ENCODE assay signal across 19 cellular contexts in the genomic region with DNA sequence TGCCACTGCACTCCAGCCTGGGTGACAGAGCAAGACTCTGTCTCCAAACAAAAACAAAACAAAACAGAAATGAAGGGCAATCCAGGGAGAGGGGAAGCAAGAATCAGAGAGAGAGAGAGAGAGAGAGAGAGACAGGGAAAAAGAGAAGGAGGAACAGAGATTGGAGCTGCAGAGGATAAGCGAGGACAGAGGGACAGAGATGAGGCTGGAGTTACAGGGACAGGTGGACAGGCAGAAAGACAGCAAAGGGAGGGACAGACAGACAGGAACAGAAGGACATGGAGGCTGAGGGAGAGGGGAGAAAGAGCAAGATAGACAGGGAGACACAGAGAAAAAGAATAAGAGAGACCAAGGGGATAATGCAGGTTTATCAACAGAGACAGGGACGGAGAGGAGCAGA. TPM values are rescaled to one million over a fixed set of nuclear protein-coding genes. Genes with fewer than 3 reads are reported as not detected.
A peak's percentile ranks its signal among the peaks of the same experiment; 100 is the strongest.
DNase-seq lines count a peak whose midpoint lies in the region; ATAC-seq, FAIRE-seq and TF ChIP-seq lines count a peak whose summit lies in the region.
"Had no signal": no experiment of that assay in that cellular context is flagged by ENCODE, and none has a peak within 500 bp of the region (broad histone marks: within the 10 kb centered on the region; RNA-seq: fewer than 3 reads in every experiment).

No MANE protein-coding gene starts in this region.

- no peak overlapping the region for H2BK5ac ChIP-seq in neuronal stem cell (ENCODE audit: low read length)

- 42% methylated on average over 2 of the region's 2 CpGs for WGBS in SK-N-SH (ENCODE audit: low lambda C conversion rate)
- no CpG with 5 or more reads among the region's 2 CpGs for WGBS in neuronal stem cell (ENCODE audit: extremely low coverage in 2 of 2, insufficient read length in 2 of 2, insufficient replicate concordance in 1 of 2), 2 donors

- DNase-seq in SK-N-SH (no peak), glutamatergic neuron (no peak), neuronal stem cell (ENCODE audit: low spot score) (no peak), GM12891 (ENCODE audit: insufficient read length, low spot score) (no peak), germinal center (ENCODE audit: low spot score) (no peak)
- DNase-seq in activated CD4-positive, alpha-beta T cell treated with anti-CD3 and anti-CD28 coated beads for 36 hours, result no peak
- DNase-seq: ACHN; CD8-positive, alpha-beta memory T cell; DND-41; GDM1; Karpas-422; NCI-H1417; NCI-H2029 treated with DMSO at 0.1 percent for 48 hours; NCI-H510A treated with DMSO at 0.1 percent for 48 hours; PC-9 had no signal

- intact Hi-C loops in activated CD4-positive, alpha-beta T cell treated with anti-CD3 and anti-CD28 coated beads for 36 hours (cut with DNase I, micrococcal nuclease), result no loop called here

- H3K27me3 ChIP-seq in SK-N-SH (ENCODE audit: insufficient read depth), result peaks cover 50% of the 10 kb centered on the region; the same call in 1 of the 2 replicates
- peaks cover 0 to 38% (median 0%) of the 10 kb centered on the region in 3 experiments for H3K27me3 ChIP-seq in neuronal stem cell (ENCODE audit: control insufficient read depth in 3 of 3, insufficient read depth in 3 of 3, low read depth in 1 of 3, low read length in 3 of 3)

- TF ChIP-seq POLR2A in GM12891 (IDR thresholded peaks at IDR 0.05; ENCODE audit: low read depth, low read length), result no peak

- FAIRE-seq in GM12891 (lab: Jason Lieb, UNC), result no peak

- no peaks in the 10 kb centered on the region for H4K20me1 ChIP-seq in SK-N-SH (ENCODE audit: insufficient read depth)

- H3K27ac ChIP-seq in HEK293 (ENCODE audit: extremely low read depth, low read depth, low read length) (no peak overlapping the region), SK-N-SH (ENCODE audit: low read depth in 2 of 2, low read length in 1 of 2) (no peak overlapping the region), neuronal stem cell (replicated peaks; ENCODE audit: low read length) (peak overlapping the region; percentile 49)
- H3K27ac ChIP-seq: PC-9, SK-N-MC had no signal

- no peak overlapping the region for H4K8ac ChIP-seq in neuronal stem cell (ENCODE audit: low read depth, low read length)

- CTCF ChIA-PET in HEK293 (lab: Yijun Ruan, JAX), result interaction anchor here (0.9 to 2.6 kb wide), 4 partner anchors 20 to 76 kb away, joined by 3 to 16 read pairs (median 4); no protein-coding TSS in a partner anchor
- CTCF ChIA-PET in SK-N-SH (lab: Yijun Ruan, JAX), result interaction anchor here (1.5 kb wide), 1 partner anchor 43 kb away, joined by 6 read pairs; no protein-coding TSS in a partner anchor
- CTCF ChIA-PET in activated CD4-positive, alpha-beta T cell treated with anti-CD3 and anti-CD28 coated beads for 36 hours (lab: Charles Lee), result no interaction called here

- H3K4me1 ChIP-seq in HEK293 (ENCODE audit: control insufficient read depth, insufficient read depth, low read length) (no peaks in the 10 kb centered on the region), SK-N-SH (ENCODE audit: control insufficient read depth in 1 of 2, insufficient read depth in 2 of 2, low read depth in 1 of 2, low read length in 1 of 2) (no peaks in the 10 kb centered on the region), neuronal stem cell (ENCODE audit: control insufficient read depth in 2 of 2, insufficient read depth in 1 of 2, low read depth in 1 of 2, low read length in 2 of 2) (peaks cover 5 to 23% of the 10 kb centered on the region in 2 donors)

- H3K79me2 ChIP-seq in SK-N-SH (ENCODE audit: insufficient read depth), result no peaks in the 10 kb centered on the region

- peak overlapping the region; percentile 61 for H3K18ac ChIP-seq in neuronal stem cell (ENCODE audit: low read length)

- no peak for TF ChIP-seq RAD21 in SK-N-SH (IDR thresholded peaks at IDR 0.05; ENCODE audit: low read length)

- no peaks in the 10 kb centered on the region for H3K9me3 ChIP-seq in HEK293 (ENCODE audit: control insufficient read depth, insufficient read depth, low read depth, low read length)
- H3K9me3 ChIP-seq in SK-N-SH, result no peaks in the 10 kb centered on the region
- no peaks in the 10 kb centered on the region for H3K9me3 ChIP-seq in neuronal stem cell (replicated peaks in 1 of 2; ENCODE audit: control insufficient read depth in 2 of 2, insufficient read depth in 1 of 2, low read depth in 1 of 2, low read length in 2 of 2)

- H3K4me3 Mint-ChIP-seq in glutamatergic neuron (ENCODE audit: unreplicated experiment), result peak overlapping the region; percentile 26
- no peak overlapping the region for H3K4me3 Mint-ChIP-seq in activated CD4-positive, alpha-beta T cell treated with anti-CD3 and anti-CD28 coated beads for 36 hours
- H3K4me3 Mint-ChIP-seq: CD8-positive, alpha-beta memory T cell had no signal

- peak overlapping the region; percentile 2 for H2BK12ac ChIP-seq in neuronal stem cell (ENCODE audit: low read length)

- H2AFZ ChIP-seq in SK-N-SH (ENCODE audit: low read depth) (no peak overlapping the region), neuronal stem cell (ENCODE audit: low read length) (peak overlapping the region; percentile 36)
- H2AFZ ChIP-seq: PC-9 had no signal

- no peak overlapping the region for H3K14ac ChIP-seq in neuronal stem cell (ENCODE audit: low read length)

- H2BK15ac ChIP-seq in neuronal stem cell (ENCODE audit: low read length), result no peak overlapping the region

- no peak overlapping the region for H2BK120ac ChIP-seq in neuronal stem cell (ENCODE audit: low read depth, low read length)

- H3K9me3 Mint-ChIP-seq in glutamatergic neuron (ENCODE audit: unreplicated experiment), result peaks cover 4% of the 10 kb centered on the region
- H3K9me3 Mint-ChIP-seq in activated CD4-positive, alpha-beta T cell treated with anti-CD3 and anti-CD28 coated beads for 36 hours (ENCODE audit: low read depth), result no peaks in the 10 kb centered on the region
- H3K9me3 Mint-ChIP-seq: CD8-positive, alpha-beta memory T cell had no signal

- no peaks in the 10 kb centered on the region for H3K79me1 ChIP-seq in neuronal stem cell (ENCODE audit: low read depth, low read length)

- no peaks in the 10 kb centered on the region for H3K36me3 Mint-ChIP-seq in glutamatergic neuron (ENCODE audit: unreplicated experiment)
- H3K36me3 Mint-ChIP-seq in activated CD4-positive, alpha-beta T cell treated with anti-CD3 and anti-CD28 coated beads for 36 hours (ENCODE audit: low read depth), result no peaks in the 10 kb centered on the region

- no peak overlapping the region for H3K9ac ChIP-seq in SK-N-SH
- no peak overlapping the region for H3K9ac ChIP-seq in neuronal stem cell (ENCODE audit: low read depth, low read length, poor library complexity)

- no peak for TF ChIP-seq CTCF in HEK293 (tag by site-specific recombination; IDR thresholded peaks at IDR 0.05)
- TF ChIP-seq CTCF in SK-N-SH (IDR thresholded peaks at IDR 0.05), result no peak
- TF ChIP-seq CTCF in glutamatergic neuron (IDR thresholded peaks at IDR 0.05; ENCODE audit: partially characterized antibody, unreplicated experiment), result no peak

- H3K4me1 Mint-ChIP-seq in glutamatergic neuron (ENCODE audit: low read depth, unreplicated experiment), result peaks cover 8% of the 10 kb centered on the region
- H3K4me1 Mint-ChIP-seq in activated CD4-positive, alpha-beta T cell treated with anti-CD3 and anti-CD28 coated beads for 36 hours, result no peaks in the 10 kb centered on the region

- H3K4me3 ChIP-seq in HEK293 (ENCODE audit: low read depth, low read length), result no peak overlapping the region
- no peak overlapping the region for H3K4me3 ChIP-seq in SK-N-SH (ENCODE audit: low read depth in 2 of 2, low read length in 1 of 2)
- no peak overlapping the region for H3K4me3 ChIP-seq in neuronal stem cell (ENCODE audit: low read length in 2 of 2)
- H3K4me3 ChIP-seq: PC-9, SK-N-MC had no signal

- no peak overlapping the region for H3K23ac ChIP-seq in neuronal stem cell (ENCODE audit: low read depth, low read length, poor library complexity)

- H3K4me2 ChIP-seq in SK-N-SH, result 0 out of 2 replicates have a peak overlapping the region, but pooled peaks have one; percentile 13
- no peak overlapping the region for H3K4me2 ChIP-seq in neuronal stem cell (ENCODE audit: insufficient read depth, low read length, poor library complexity, severe bottlenecking)
- H3K4me2 ChIP-seq: PC-9 had no signal

- H3K27me3 Mint-ChIP-seq in glutamatergic neuron (ENCODE audit: unreplicated experiment), result peaks cover 10% of the 10 kb centered on the region
- peaks cover 38% of the 10 kb centered on the region for H3K27me3 Mint-ChIP-seq in activated CD4-positive, alpha-beta T cell treated with anti-CD3 and anti-CD28 coated beads for 36 hours

- H3K36me3 ChIP-seq in HEK293 (ENCODE audit: control insufficient read depth in 2 of 2, insufficient read depth in 1 of 2, low read length in 2 of 2) (no peaks in the 10 kb centered on the region), SK-N-SH (replicated peaks in 1 of 2; ENCODE audit: control insufficient read depth in 1 of 2, insufficient read depth in 2 of 2, low read length in 1 of 2) (no peaks in the 10 kb centered on the region), neuronal stem cell (replicated peaks in 1 of 2; ENCODE audit: control insufficient read depth in 2 of 2, insufficient read depth in 2 of 2, low read length in 2 of 2) (no peaks in the 10 kb centered on the region)

- H2AK5ac ChIP-seq in neuronal stem cell (ENCODE audit: low read depth, low read length), result no peak overlapping the region

- H4K91ac ChIP-seq in neuronal stem cell (ENCODE audit: low read depth, low read length, poor library complexity), result no peak overlapping the region

- no peaks in the 10 kb centered on the region for H3F3A ChIP-seq in SK-N-SH (replicated peaks; ENCODE audit: insufficient read depth)

- POLR2A ChIA-PET in HEK293 (lab: Yijun Ruan, JAX) (no interaction called here), SK-N-SH (lab: Yijun Ruan, JAX) (no interaction called here)
- POLR2A ChIA-PET in activated CD4-positive, alpha-beta T cell treated with anti-CD3 and anti-CD28 coated beads for 36 hours (lab: Charles Lee), result interaction anchor here (1.1 kb wide), 1 partner anchor 42 kb away, joined by 4 read pairs; no protein-coding TSS in a partner anchor

- no peak for ATAC-seq in activated CD4-positive, alpha-beta T cell treated with anti-CD3 and anti-CD28 coated beads for 36 hours
- ATAC-seq in HG03108 (IDR thresholded peaks at IDR 0.05; ENCODE audit: unreplicated experiment), result no peak

- H3K9me2 ChIP-seq in SK-N-SH, result no peaks in the 10 kb centered on the region

- H3K4ac ChIP-seq in neuronal stem cell (ENCODE audit: low read length), result no peak overlapping the region

- TF ChIP-seq EP300 in SK-N-SH (IDR thresholded peaks at IDR 0.05; ENCODE audit: borderline replicate concordance in 1 of 2, low read depth in 1 of 2, low read length in 1 of 2), result no peak

- peak overlapping the region; percentile 62 for H3K27ac Mint-ChIP-seq in glutamatergic neuron (ENCODE audit: unreplicated experiment)
- no peak overlapping the region for H3K27ac Mint-ChIP-seq in activated CD4-positive, alpha-beta T cell treated with anti-CD3 and anti-CD28 coated beads for 36 hours

RNA-seq across cellular contexts. Expression of a gene that starts 1.3 kb away (rescaled TPM):
- not detected in 2 replicates for polyA plus RNA-seq in SK-N-SH (2012; rRNA removed)
- polyA plus RNA-seq in SK-N-SH (2012; cell fraction: cytosol; rRNA removed), result not detected in 2 replicates
- polyA plus RNA-seq in SK-N-SH (2012; cell fraction: nucleus; rRNA removed), result not detected in 2 replicates
- not detected for total RNA-seq in glutamatergic neuron (ENCODE audit: unreplicated experiment)
- polyA plus RNA-seq in neuronal stem cell (2013, experiment 1 of 2), result 0.14 TPM
- polyA plus RNA-seq in neuronal stem cell (2013, experiment 2 of 2), result 0.08 TPM
- not detected for polyA plus RNA-seq in GM12891 (2012; ENCODE audit: low read depth, missing spikeins)
- not detected for total RNA-seq in activated CD4-positive, alpha-beta T cell treated with anti-CD3 and anti-CD28 coated beads for 36 hours
- total RNA-seq: CD8-positive, alpha-beta memory T cell; PC-9 had no signal
- polyA plus RNA-seq: CD8-positive, alpha-beta memory T cell had no signal

RNA-seq across cellular contexts. Expression of a gene that starts 16.1 kb away (rescaled TPM):
- not detected in 2 replicates for polyA plus RNA-seq in SK-N-SH (2012; rRNA removed)
- 0.01 TPM in 1 of 2 replicates, not detected in the other for polyA plus RNA-seq in SK-N-SH (2012; cell fraction: cytosol; rRNA removed)
- not detected in 2 replicates for polyA plus RNA-seq in SK-N-SH (2012; cell fraction: nucleus; rRNA removed)
- total RNA-seq in glutamatergic neuron (ENCODE audit: unreplicated experiment), result not detected
- not detected for polyA plus RNA-seq in neuronal stem cell (2013, experiment 1 of 2)
- polyA plus RNA-seq in neuronal stem cell (2013, experiment 2 of 2), result not detected
- not detected for polyA plus RNA-seq in GM12891 (2012; ENCODE audit: low read depth, missing spikeins)
- not detected for total RNA-seq in activated CD4-positive, alpha-beta T cell treated with anti-CD3 and anti-CD28 coated beads for 36 hours
- total RNA-seq: CD8-positive, alpha-beta memory T cell; H7; PC-9 had no signal
- polyA plus RNA-seq: CD8-positive, alpha-beta memory T cell had no signal

RNA-seq across cellular contexts. Expression of a gene that starts 38.6 kb away (rescaled TPM):
- polyA plus RNA-seq in SK-N-SH (2012; rRNA removed), result not detected in 2 replicates
- not detected in 2 replicates for polyA plus RNA-seq in SK-N-SH (2012; cell fraction: cytosol; rRNA removed)
- polyA plus RNA-seq in SK-N-SH (2012; cell fraction: nucleus; rRNA removed), result not detected in 2 replicates
- total RNA-seq in glutamatergic neuron (ENCODE audit: unreplicated experiment), result not detected
- not detected for polyA plus RNA-seq in neuronal stem cell (2013, experiment 1 of 2)
- polyA plus RNA-seq in neuronal stem cell (2013, experiment 2 of 2), result not detected
- polyA plus RNA-seq in GM12891 (2012; ENCODE audit: low read depth, missing spikeins), result not detected
- not detected for total RNA-seq in activated CD4-positive, alpha-beta T cell treated with anti-CD3 and anti-CD28 coated beads for 36 hours
- total RNA-seq: CD8-positive, alpha-beta memory T cell; H7; PC-9 had no signal
- polyA plus RNA-seq: CD8-positive, alpha-beta memory T cell had no signal

RNA-seq across cellular contexts. Expression of a gene that starts 41.9 kb away (rescaled TPM):
- polyA plus RNA-seq in SK-N-SH (2012; rRNA removed), result 316 and 335 TPM in 2 replicates
- 276 and 313 TPM in 2 replicates for polyA plus RNA-seq in SK-N-SH (2012; cell fraction: cytosol; rRNA removed)
- 108 and 116 TPM in 2 replicates for polyA plus RNA-seq in SK-N-SH (2012; cell fraction: nucleus; rRNA removed)
- 291 TPM for total RNA-seq in glutamatergic neuron (ENCODE audit: unreplicated experiment)
- polyA plus RNA-seq in neuronal stem cell (2013, experiment 1 of 2), result 198 TPM
- polyA plus RNA-seq in neuronal stem cell (2013, experiment 2 of 2), result 189 TPM
- polyA plus RNA-seq in GM12891 (2012; ENCODE audit: low read depth, missing spikeins), result 35.6 TPM
- 100 to 1,000 TPM; 150 to 178 TPM for total RNA-seq in activated CD4-positive, alpha-beta T cell treated with anti-CD3 and anti-CD28 coated beads for 36 hours
